Comparison of ENCODE assay signal across 17 cellular contexts in genomic region chr1:33515112-33515511, GRCh38. TPM values are rescaled to one million over a fixed set of nuclear protein-coding genes. Genes with fewer than 3 reads are reported as not detected.
DNase-seq lines count a peak whose midpoint lies in the region; ATAC-seq and TF ChIP-seq lines count a peak whose summit lies in the region.
"Had no signal": no experiment of that assay in that cellular context is flagged by ENCODE, and none has a peak within 500 bp of the region (broad histone marks: within the 10 kb centered on the region; RNA-seq: fewer than 3 reads in every experiment).

No MANE protein-coding gene starts in this region.

- no peaks in the 10 kb centered on the region for H3K36me3 ChIP-seq in heart left ventricle
- H3K36me3 ChIP-seq in right atrium auricular region, result no peaks in the 10 kb centered on the region
- H3K36me3 ChIP-seq: BLaER1 had no signal

- H3K9me3 ChIP-seq in heart left ventricle (no peaks in the 10 kb centered on the region), right atrium auricular region (no peaks in the 10 kb centered on the region)
- H3K9me3 ChIP-seq: BLaER1 had no signal

- intact Hi-C loops in heart left ventricle (cut with DNase I), result loop anchor here in 1 of 10 donors (10.0 kb wide), 1 partner anchor 60 kb away; no protein-coding TSS in a partner anchor

- H3K4me3 ChIP-seq in heart left ventricle, result no peak overlapping the region
- no peak overlapping the region for H3K4me3 ChIP-seq in right atrium auricular region
- H3K4me3 ChIP-seq: BLaER1, GM23338 had no signal

- H3K4me1 ChIP-seq in heart left ventricle (peaks cover 0 to 15% (median 7%) of the 10 kb centered on the region in 12 donors), right atrium auricular region (peaks cover 0 to 15% of the 10 kb centered on the region in 2 donors)
- H3K4me1 ChIP-seq: BLaER1 had no signal

- DNase-seq in heart left ventricle (no peak), right atrium auricular region (ENCODE audit: low spot score) (no peak), cerebellum (ENCODE audit: low spot score) (peak; percentile 77), left kidney (ENCODE audit: low read depth, low spot score) (peak; percentile 10), NCI-H2107 (lab: John Stamatoyannopoulos, UW) (no peak), RKO (ENCODE audit: low spot score) (no peak)
- no peak for DNase-seq in stimulated activated CD8-positive, alpha-beta memory T cell treated with anti-CD3 and anti-CD28 coated beads, Interleukin-4, amount 100 ng/mL, for 48 hours
- DNase-seq: 8988T; CD4-positive, alpha-beta memory T cell; DMS153; DMS79; GF-D8; HCEC 1CT; HFFc6 had no signal

- TF ChIP-seq CTCF in heart left ventricle (IDR thresholded peaks at IDR 0.05) (no peak), right atrium auricular region (IDR thresholded peaks at IDR 0.05) (no peak)

- ATAC-seq in heart left ventricle, result peak; percentile 33 to 49 (median 42)
- ATAC-seq: GM23338 had no signal

- WGBS in heart left ventricle, 4 donors, result 49 to 65% (median 62%) methylated on average over 8 of the region's 8 CpGs

- TF ChIP-seq POLR2A in heart left ventricle (IDR thresholded peaks at IDR 0.05), result no peak

- H3K27ac ChIP-seq in heart left ventricle (peak overlapping the region in 5 of 12 donors; percentile 4 to 55 (median 34)), right atrium auricular region (no peak overlapping the region)
- H3K27ac ChIP-seq: BLaER1, HL-60 had no signal

- no peaks in the 10 kb centered on the region for H3K27me3 ChIP-seq in heart left ventricle
- H3K27me3 ChIP-seq in right atrium auricular region, result no peaks in the 10 kb centered on the region
- H3K27me3 ChIP-seq: BLaER1 had no signal

RNA-seq across cellular contexts. Expression of gene ZSCAN20, which starts 42.7 kb away (rescaled TPM):
- 1 to 10 TPM; 3.3 to 8.8 (median 6.4) TPM for total RNA-seq in heart left ventricle
- 1 to 10 TPM; 1.4 to 2.8 TPM for polyA plus RNA-seq in heart left ventricle
- 1 to 10 TPM; 4.7 to 7.3 TPM for total RNA-seq in right atrium auricular region
- total RNA-seq in cerebellum, result 11.1 TPM

Comparison
In these comparisons a context has a peak if more than half of its experiments do, and no peak if none do; other contexts are left out.
1. DNase-seq: peak in cerebellum (single experiment) and left kidney (single experiment); none in heart left ventricle (0 of 5), right atrium auricular region (single experiment), NCI-H2107 (single experiment), RKO (single experiment) and stimulated activated CD8-positive, alpha-beta memory T cell treated with anti-CD3 and anti-CD28 coated beads, Interleukin-4, amount 100 ng/mL, for 48 hours (single experiment).